In the genomic region with DNA sequence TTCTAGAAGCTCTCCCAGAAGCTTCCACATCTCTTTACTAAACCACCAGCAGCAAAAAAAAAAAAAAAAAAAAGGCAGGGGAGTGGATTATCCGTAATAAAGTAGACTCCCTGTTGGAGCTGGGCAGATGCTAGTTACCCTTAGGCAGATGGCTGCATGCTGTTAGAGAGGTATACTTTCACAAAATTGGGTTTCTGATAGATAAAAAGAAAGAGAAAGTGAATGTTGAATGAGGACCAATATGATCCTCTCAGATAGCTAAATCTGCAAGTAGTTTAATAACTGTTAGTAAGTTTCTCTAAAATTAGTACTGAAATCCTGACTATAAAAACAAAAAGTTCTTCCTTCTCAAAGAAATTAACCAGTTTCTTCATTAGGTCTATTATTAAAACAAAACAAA, we compare ENCODE assay signal across 18 cellular contexts.
A peak's percentile ranks its signal among the peaks of the same experiment; 100 is the strongest.
DNase-seq lines count a peak whose midpoint lies in the region; ATAC-seq and TF ChIP-seq lines count a peak whose summit lies in the region.
"Had no signal": no experiment of that assay in that cellular context is flagged by ENCODE, and none has a peak within 500 bp of the region (broad histone marks: within the 10 kb centered on the region; RNA-seq: fewer than 3 reads in every experiment).

No MANE protein-coding gene starts in this region.

- intact Hi-C loops in testis (cut with DNase I; ENCODE audit: low total_unique reads), result no loop called here

- DNase-seq in testis (no peak), A172 (ENCODE audit: low spot score) (no peak), NCI-H526 treated with DMSO at 0.1 percent for 48 hours (lab: John Stamatoyannopoulos, UW) (no peak)
- no peak for DNase-seq in activated T-cell treated with anti-CD3 and anti-CD28 coated beads, Interleukin-2, amount 50 U/mL, for 4 hours
- DNase-seq: activated naive CD4-positive, alpha-beta T cell treated with anti-CD3 and anti-CD28 coated beads for 36 hours; esophagus squamous epithelium; head of caudate nucleus; HFFc6; mesenchymal stem cell; NCI-H2107; psoas muscle; stimulated activated CD4-positive, alpha-beta T cell treated with anti-CD3 and anti-CD28 coated beads, Interleukin-12 subunit alpha, Interleukin-12 subunit beta, amount 100 ng/mL, for 4 hours had no signal

- H3K27me3 Mint-ChIP-seq in activated T-cell treated with anti-CD3 and anti-CD28 coated beads, Interleukin-2, amount 50 U/mL, for 4 hours (ENCODE audit: low read depth), result no peaks in the 10 kb centered on the region
- H3K27me3 Mint-ChIP-seq: stimulated activated naive CD8-positive, alpha-beta T cell treated with anti-CD3 and anti-CD28 coated beads, Interleukin-15, Interleukin-2, amounts not matched to agents 100 ng/mL and 50 ng/mL, for 24 hours had no signal

- H3K4me3 Mint-ChIP-seq in activated T-cell treated with anti-CD3 and anti-CD28 coated beads, Interleukin-2, amount 50 U/mL, for 4 hours, result no peak overlapping the region
- H3K4me3 Mint-ChIP-seq: activated naive CD4-positive, alpha-beta T cell treated with anti-CD3 and anti-CD28 coated beads for 36 hours; HFFc6; nephron; stimulated activated naive CD8-positive, alpha-beta T cell treated with anti-CD3 and anti-CD28 coated beads, Interleukin-15, Interleukin-2, amounts not matched to agents 100 ng/mL and 50 ng/mL, for 24 hours had no signal

- no peak overlapping the region for H3K4me3 ChIP-seq in testis
- H3K4me3 ChIP-seq: esophagus squamous epithelium, psoas muscle had no signal

- no peak overlapping the region for H3K27ac ChIP-seq in testis
- H3K27ac ChIP-seq: esophagus squamous epithelium, psoas muscle had no signal

- ATAC-seq in GM18502 (IDR thresholded peaks at IDR 0.05; ENCODE audit: poor library complexity, unreplicated experiment), result peak; percentile 44
- peak; percentile 57 for ATAC-seq in GM21360 (IDR thresholded peaks at IDR 0.05; ENCODE audit: unreplicated experiment)
- peak; percentile 66 for ATAC-seq in HG02798 (IDR thresholded peaks at IDR 0.05; ENCODE audit: poor library complexity, unreplicated experiment)
- ATAC-seq in HG03565 (IDR thresholded peaks at IDR 0.05; ENCODE audit: unreplicated experiment), result peak; percentile 44
- ATAC-seq in activated T-cell treated with anti-CD3 and anti-CD28 coated beads, Interleukin-2, amount 50 U/mL, for 4 hours, result no peak
- ATAC-seq: psoas muscle had no signal

- TF ChIP-seq CTCF in testis (IDR thresholded peaks at IDR 0.05), result no peak

- no peaks in the 10 kb centered on the region for H3K36me3 Mint-ChIP-seq in activated T-cell treated with anti-CD3 and anti-CD28 coated beads, Interleukin-2, amount 50 U/mL, for 4 hours (ENCODE audit: insufficient read depth)

- 45 to 46% methylated on average over 1 of the region's 1 CpG for WGBS in testis, 2 donors

- H3K9me3 Mint-ChIP-seq in activated T-cell treated with anti-CD3 and anti-CD28 coated beads, Interleukin-2, amount 50 U/mL, for 4 hours, result no peaks in the 10 kb centered on the region
- H3K9me3 Mint-ChIP-seq: activated naive CD4-positive, alpha-beta T cell treated with anti-CD3 and anti-CD28 coated beads for 36 hours; HFFc6; stimulated activated naive CD8-positive, alpha-beta T cell treated with anti-CD3 and anti-CD28 coated beads, Interleukin-15, Interleukin-2, amounts not matched to agents 100 ng/mL and 50 ng/mL, for 24 hours had no signal

- peaks cover 8% of the 10 kb centered on the region for H3K4me1 ChIP-seq in testis
- H3K4me1 ChIP-seq: esophagus squamous epithelium, psoas muscle had no signal

- no peaks in the 10 kb centered on the region for H3K36me3 ChIP-seq in testis (ENCODE audit: low read depth, missing control alignments)
- H3K36me3 ChIP-seq: esophagus squamous epithelium had no signal

- no peaks in the 10 kb centered on the region for H3K9me3 ChIP-seq in testis
- H3K9me3 ChIP-seq: esophagus squamous epithelium, psoas muscle had no signal

- no peaks in the 10 kb centered on the region for H3K27me3 ChIP-seq in testis
- H3K27me3 ChIP-seq: esophagus squamous epithelium had no signal

- no peak for TF ChIP-seq POLR2A in testis (IDR thresholded peaks at IDR 0.05)

- H3K4me1 Mint-ChIP-seq in activated T-cell treated with anti-CD3 and anti-CD28 coated beads, Interleukin-2, amount 50 U/mL, for 4 hours (ENCODE audit: low read depth), result no peaks in the 10 kb centered on the region
- H3K4me1 Mint-ChIP-seq: nephron had no signal

Comparison
In these comparisons a context has a peak if more than half of its experiments do, and no peak if none do; other contexts are left out.
1. ATAC-seq: peak in GM18502 (single experiment), GM21360 (single experiment), HG02798 (single experiment) and HG03565 (single experiment); none in activated T-cell treated with anti-CD3 and anti-CD28 coated beads, Interleukin-2, amount 50 U/mL, for 4 hours (0 of 2).